Comparison of ENCODE assay signal across 10 cellular contexts in genomic region chr1:34918609-34919561, GRCh38. TPM values are rescaled to one million over a fixed set of nuclear protein-coding genes. Genes with fewer than 3 reads are reported as not detected.
DNase-seq lines count a peak whose midpoint lies in the region; ATAC-seq and TF ChIP-seq lines count a peak whose summit lies in the region.
"Had no signal": no experiment of that assay in that cellular context is flagged by ENCODE, and none has a peak within 500 bp of the region (broad histone marks: within the 10 kb centered on the region; RNA-seq: fewer than 3 reads in every experiment).

No MANE protein-coding gene starts in this region.

- H3K4me1 ChIP-seq in ascending aorta (no peaks in the 10 kb centered on the region), ovary (ENCODE audit: insufficient read depth) (no peaks in the 10 kb centered on the region)

- TF ChIP-seq POLR2A in ovary (IDR thresholded peaks at IDR 0.05), result no peak

- H3K4me3 ChIP-seq in ascending aorta (no peak overlapping the region), ovary (no peak overlapping the region)

- no peaks in the 10 kb centered on the region for H3K27me3 ChIP-seq in ascending aorta
- H3K27me3 ChIP-seq in ovary, result no peaks in the 10 kb centered on the region

- H3K4me3 Mint-ChIP-seq in activated T-cell treated with anti-CD3 and anti-CD28 coated beads, Interleukin-2, amount 50 U/mL, for 24 hours, result no peak overlapping the region
- H3K4me3 Mint-ChIP-seq in activated T-cell treated with anti-CD3 and anti-CD28 coated beads, Interleukin-2, amount 50 U/mL, for 72 hours, result no peak overlapping the region
- H3K4me3 Mint-ChIP-seq: CD4-positive, CD25-positive, alpha-beta regulatory T cell; T-helper 1 cell treated with Interleukin-12 subunit alpha and Interleukin-12 subunit beta and Interleukin-4 antibody, amounts not matched to agents 30 μg/mL and 1 μg/mL, for 36 hours had no signal

- ATAC-seq in activated T-cell treated with anti-CD3 and anti-CD28 coated beads, Interleukin-2, amount 50 U/mL, for 72 hours (replicated peaks in 1 of 2), result no peak

- WGBS in ovary, 3 donors, result 9 to 10% (median 9%) methylated on average over 21 of the region's 21 CpGs

- peaks cover 51% of the 10 kb centered on the region for H3K27me3 Mint-ChIP-seq in activated T-cell treated with anti-CD3 and anti-CD28 coated beads, Interleukin-2, amount 50 U/mL, for 24 hours
- peaks cover 42% of the 10 kb centered on the region for H3K27me3 Mint-ChIP-seq in activated T-cell treated with anti-CD3 and anti-CD28 coated beads, Interleukin-2, amount 50 U/mL, for 72 hours (ENCODE audit: low read depth)

- DNase-seq in activated T-cell treated with anti-CD3 and anti-CD28 coated beads, Interleukin-2, amount 50 U/mL, for 24 hours, result peak; percentile 36
- DNase-seq in activated T-cell treated with anti-CD3 and anti-CD28 coated beads, Interleukin-2, amount 50 U/mL, for 72 hours, result no peak
- DNase-seq in NOMO-1 (lab: John Stamatoyannopoulos, UW; ENCODE audit: unreplicated experiment in 2 of 2) (peak; percentile 72 to 75), iPS DF 19.7 (ENCODE audit: low read depth, low spot score) (peak; percentile 42), superior temporal gyrus (ENCODE audit: extremely low spot score) (peak; percentile 33), ascending aorta (ENCODE audit: low spot score in 2 of 2) (no peak), ovary (no peak)
- no peak for DNase-seq in effector CD4-positive, alpha-beta T cell
- DNase-seq: CD4-positive, CD25-positive, alpha-beta regulatory T cell had no signal

- intact Hi-C loops in ascending aorta (cut with DNase I) (no loop called here), ovary (cut with DNase I) (no loop called here)

- peaks cover 3% of the 10 kb centered on the region for H3K4me1 Mint-ChIP-seq in activated T-cell treated with anti-CD3 and anti-CD28 coated beads, Interleukin-2, amount 50 U/mL, for 24 hours (ENCODE audit: low read depth)
- H3K4me1 Mint-ChIP-seq in activated T-cell treated with anti-CD3 and anti-CD28 coated beads, Interleukin-2, amount 50 U/mL, for 72 hours (ENCODE audit: low read depth), result peaks cover 5% of the 10 kb centered on the region

- TF ChIP-seq EP300 in ovary (IDR thresholded peaks at IDR 0.05), result no peak

- H3K36me3 ChIP-seq in ascending aorta (no peaks in the 10 kb centered on the region), ovary (no peaks in the 10 kb centered on the region)

- H3K9me3 Mint-ChIP-seq in activated T-cell treated with anti-CD3 and anti-CD28 coated beads, Interleukin-2, amount 50 U/mL, for 24 hours, result no peaks in the 10 kb centered on the region
- no peaks in the 10 kb centered on the region for H3K9me3 Mint-ChIP-seq in activated T-cell treated with anti-CD3 and anti-CD28 coated beads, Interleukin-2, amount 50 U/mL, for 72 hours
- H3K9me3 Mint-ChIP-seq: T-helper 1 cell treated with Interleukin-12 subunit alpha and Interleukin-12 subunit beta and Interleukin-4 antibody, amounts not matched to agents 30 μg/mL and 1 μg/mL, for 36 hours had no signal

- H3K9me3 ChIP-seq in ascending aorta (no peaks in the 10 kb centered on the region), ovary (no peaks in the 10 kb centered on the region)

- no peak overlapping the region for H3K27ac Mint-ChIP-seq in activated T-cell treated with anti-CD3 and anti-CD28 coated beads, Interleukin-2, amount 50 U/mL, for 24 hours
- H3K27ac Mint-ChIP-seq in activated T-cell treated with anti-CD3 and anti-CD28 coated beads, Interleukin-2, amount 50 U/mL, for 72 hours, result no peak overlapping the region
- H3K27ac Mint-ChIP-seq: CD4-positive, CD25-positive, alpha-beta regulatory T cell; T-helper 1 cell treated with Interleukin-12 subunit alpha and Interleukin-12 subunit beta and Interleukin-4 antibody, amounts not matched to agents 30 μg/mL and 1 μg/mL, for 36 hours had no signal

- no peak overlapping the region for H3K27ac ChIP-seq in ascending aorta
- no peak overlapping the region for H3K27ac ChIP-seq in ovary

- H3K36me3 Mint-ChIP-seq in activated T-cell treated with anti-CD3 and anti-CD28 coated beads, Interleukin-2, amount 50 U/mL, for 24 hours (ENCODE audit: low read depth), result no peaks in the 10 kb centered on the region
- H3K36me3 Mint-ChIP-seq in activated T-cell treated with anti-CD3 and anti-CD28 coated beads, Interleukin-2, amount 50 U/mL, for 72 hours (ENCODE audit: insufficient read depth in 2 of 2), result no peaks in the 10 kb centered on the region
- H3K36me3 Mint-ChIP-seq: CD4-positive, CD25-positive, alpha-beta regulatory T cell had no signal

- TF ChIP-seq CTCF in ascending aorta (IDR thresholded peaks at IDR 0.05) (no peak), ovary (IDR thresholded peaks at IDR 0.05) (no peak)

RNA-seq across cellular contexts. Expression of gene DLGAP3, which starts 10.6 kb away (rescaled TPM):
- total RNA-seq in activated T-cell treated with anti-CD3 and anti-CD28 coated beads, Interleukin-2, amount 50 U/mL, for 72 hours, result 1 to 10 TPM; 1.4 to 1.8 TPM
- not detected for total RNA-seq in ascending aorta
- total RNA-seq in ovary, result under 1 TPM; 0.11 to 0.62 (median 0.20) TPM
- under 1 TPM; 0.05 to 0.10 TPM for polyA plus RNA-seq in ovary

RNA-seq across cellular contexts. Expression of gene SMIM12, which starts 59.3 kb away (rescaled TPM):
- total RNA-seq in activated T-cell treated with anti-CD3 and anti-CD28 coated beads, Interleukin-2, amount 50 U/mL, for 72 hours, result 10 to 100 TPM; 50.8 to 52.8 TPM
- total RNA-seq in ascending aorta (23.2 TPM), ovary (10 to 100 TPM; 15.4 to 32.3 (median 24.4) TPM)
- 10 to 100 TPM; 18.4 to 28.1 TPM for polyA plus RNA-seq in ovary

Comparison
In these comparisons a context has a peak if more than half of its experiments do, and no peak if none do; other contexts are left out.
1. DNase-seq: peak in activated T-cell treated with anti-CD3 and anti-CD28 coated beads, Interleukin-2, amount 50 U/mL, for 24 hours (single experiment), NOMO-1 (2 of 2), iPS DF 19.7 (single experiment) and superior temporal gyrus (single experiment); none in activated T-cell treated with anti-CD3 and anti-CD28 coated beads, Interleukin-2, amount 50 U/mL, for 72 hours (0 of 2), effector CD4-positive, alpha-beta T cell (single experiment), ascending aorta (0 of 2) and ovary (0 of 5).